ENCODE assay signal across 8 cellular contexts in the genomic region with DNA sequence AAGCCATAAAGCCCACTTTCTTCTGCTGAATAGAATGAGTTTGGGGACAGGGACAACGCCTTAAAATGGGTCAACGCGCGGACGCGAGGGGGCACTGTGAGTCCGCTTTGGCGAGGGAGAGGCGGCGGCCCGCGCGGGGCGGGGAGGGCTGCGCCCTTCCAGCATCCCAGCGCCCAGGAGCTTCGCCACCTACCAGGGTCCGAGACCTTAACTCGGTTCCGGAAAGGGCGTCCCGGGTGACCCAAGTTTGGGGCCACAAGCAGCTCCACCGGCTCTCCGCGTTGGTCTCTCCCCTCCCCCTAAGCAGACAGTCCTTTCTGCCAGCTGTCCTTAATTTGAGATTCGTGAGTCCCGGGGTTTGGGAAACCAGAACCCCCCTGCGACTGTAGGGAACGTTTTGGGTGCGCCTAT. TPM values are rescaled to one million over a fixed set of nuclear protein-coding genes. Genes with fewer than 3 reads are reported as not detected.
DNase-seq lines count a peak whose midpoint lies in the region; ATAC-seq and TF ChIP-seq lines count a peak whose summit lies in the region.

No MANE protein-coding gene starts in this region.

- no peak overlapping the region for H3K27ac ChIP-seq in PC-3 (ENCODE audit: low read length)

- H3K4me2 ChIP-seq in PC-3 (ENCODE audit: low read length): peak overlapping the region; percentile 97

- no peak for ATAC-seq in natural killer cell
- no peak for ATAC-seq in natural killer cell treated with Interleukin-12 subunit alpha and Interleukin-12 subunit beta and Interleukin-15 and Interleukin-18, amount 100 ng/mL, for 72 hours
- ATAC-seq in HG03442 (IDR thresholded peaks at IDR 0.05; ENCODE audit: unreplicated experiment): peak; percentile 56
- ATAC-seq in PC-3: peak; percentile 48
- ATAC-seq in sciatic nerve: peak; percentile 86
- ATAC-seq in HG03108 (IDR thresholded peaks at IDR 0.05; ENCODE audit: unreplicated experiment): no peak

- TF ChIP-seq CTCF in natural killer cell (IDR thresholded peaks at IDR 0.05) (no peak), PC-3 (conservative IDR thresholded peaks at IDR 0.05; ENCODE audit: low read depth, low read length) (peak; percentile 81)

- peaks cover 9% of the 10 kb centered on the region for H3K36me3 Mint-ChIP-seq in natural killer cell
- peaks cover 4% of the 10 kb centered on the region for H3K36me3 Mint-ChIP-seq in natural killer cell treated with Interleukin-12 subunit alpha and Interleukin-12 subunit beta and Interleukin-15 and Interleukin-18, amount 100 ng/mL, for 72 hours

- H3K9me2 ChIP-seq in PC-3 (replicated peaks; ENCODE audit: low read length): no peaks in the 10 kb centered on the region

- POLR2A ChIA-PET in PC-3 (lab: Charles Lee; ENCODE audit: unreplicated experiment): no interaction called here

- no peaks in the 10 kb centered on the region for H3K79me2 ChIP-seq in PC-3 (ENCODE audit: low read length)

- H3K27me3 ChIP-seq in PC-3 (ENCODE audit: low read length): no peaks in the 10 kb centered on the region

- H3F3A ChIP-seq in PC-3 (ENCODE audit: low read length, unreplicated experiment): no peaks in the 10 kb centered on the region

- intact Hi-C loops in natural killer cell (cut with micrococcal nuclease) (no loop called here), PC-3 (cut with micrococcal nuclease) (loop anchor here (1.0 to 10.0 kb wide), 7 partner anchors 71 to 958 kb away; no protein-coding TSS in a partner anchor), sciatic nerve (cut with DNase I) (loop anchor here (5.0 kb wide), 1 partner anchor 661 kb away; no protein-coding TSS in a partner anchor)

- H3K36me3 ChIP-seq in PC-3 (ENCODE audit: low read depth, low read length): no peaks in the 10 kb centered on the region

- H3K27me3 Mint-ChIP-seq in natural killer cell (ENCODE audit: low read depth in 2 of 2): peaks cover 42 to 50% of the 10 kb centered on the region in 2 donors
- H3K27me3 Mint-ChIP-seq in natural killer cell treated with Interleukin-12 subunit alpha and Interleukin-12 subunit beta and Interleukin-15 and Interleukin-18, amount 100 ng/mL, for 72 hours: peaks cover 44% of the 10 kb centered on the region in 2 donors

- BruUV-seq in PC-3 (replicated peaks; lab: Mats Ljungman, UMichigan): no TSS peak

- no peaks in the 10 kb centered on the region for H4K20me1 ChIP-seq in PC-3 (ENCODE audit: low read length)

- H3K9me3 ChIP-seq in PC-3 (ENCODE audit: low read length): no peaks in the 10 kb centered on the region

- H3K27ac Mint-ChIP-seq in natural killer cell: no peak overlapping the region
- H3K27ac Mint-ChIP-seq in natural killer cell treated with Interleukin-12 subunit alpha and Interleukin-12 subunit beta and Interleukin-15 and Interleukin-18, amount 100 ng/mL, for 72 hours: no peak overlapping the region

- CTCF ChIA-PET in PC-3 (lab: Charles Lee): interaction anchor here (0.6 to 0.8 kb wide), 6 partner anchors 45 to 674 kb away, joined by 3 to 21 read pairs (median 6); no protein-coding TSS in a partner anchor

- H3K4me1 Mint-ChIP-seq in natural killer cell: peaks cover 0 to 5% of the 10 kb centered on the region in 2 donors
- peaks cover 4 to 5% of the 10 kb centered on the region in 2 donors for H3K4me1 Mint-ChIP-seq in natural killer cell treated with Interleukin-12 subunit alpha and Interleukin-12 subunit beta and Interleukin-15 and Interleukin-18, amount 100 ng/mL, for 72 hours (ENCODE audit: low read depth in 2 of 2)

- H3K4me3 ChIP-seq in PC-3 (ENCODE audit: low read length): peak overlapping the region; percentile 95

- peak overlapping the region; percentile 13 for H3K4me3 Mint-ChIP-seq in natural killer cell
- no peak overlapping the region for H3K4me3 Mint-ChIP-seq in natural killer cell treated with Interleukin-12 subunit alpha and Interleukin-12 subunit beta and Interleukin-15 and Interleukin-18, amount 100 ng/mL, for 72 hours

- H3K9me3 Mint-ChIP-seq in natural killer cell: no peaks in the 10 kb centered on the region
- no peaks in the 10 kb centered on the region for H3K9me3 Mint-ChIP-seq in natural killer cell treated with Interleukin-12 subunit alpha and Interleukin-12 subunit beta and Interleukin-15 and Interleukin-18, amount 100 ng/mL, for 72 hours

- DNase-seq in natural killer cell: no peak
- no peak for DNase-seq in natural killer cell treated with Interleukin-12 subunit alpha and Interleukin-12 subunit beta and Interleukin-15 and Interleukin-18, amount 100 ng/mL, for 72 hours (ENCODE audit: low spot score)
- DNase-seq in PC-3: peak; percentile 64
- DNase-seq in astrocyte of the hippocampus (ENCODE audit: low read depth, low spot score): peak; percentile 82
- peak; percentile 27 to 48 for DNase-seq in hippocampal formation (lab: John Stamatoyannopoulos, UW)
- DNase-seq in sciatic nerve (ENCODE audit: low spot score): peak; percentile 88

- peak overlapping the region; percentile 95 for H2AFZ ChIP-seq in PC-3 (ENCODE audit: low read length)

- no peak overlapping the region; the same call in 1 of the 2 replicates for H3K9ac ChIP-seq in PC-3 (ENCODE audit: low read length)

- peaks cover 13% of the 10 kb centered on the region; the same call in 1 of the 2 replicates for H3K4me1 ChIP-seq in PC-3 (ENCODE audit: insufficient read depth, low read length)

RNA-seq across cellular contexts. Expression of gene SAMD5, which starts 1.8 kb away (rescaled TPM):
- not detected for total RNA-seq in natural killer cell
- not detected for total RNA-seq in natural killer cell treated with Interleukin-12 subunit alpha and Interleukin-12 subunit beta and Interleukin-15 and Interleukin-18, amount 100 ng/mL, for 72 hours
- total RNA-seq in PC-3 (2014; rRNA removed): 1.2 and 1.8 TPM in 2 replicates
- 4.5 TPM for total RNA-seq in sciatic nerve

Comparison
In these comparisons a context has a peak if more than half of its experiments do, and no peak if none do; other contexts are left out.
1. ATAC-seq: peak in HG03442 (single experiment), PC-3 (single experiment) and sciatic nerve (single experiment); none in natural killer cell (0 of 3), natural killer cell treated with Interleukin-12 subunit alpha and Interleukin-12 subunit beta and Interleukin-15 and Interleukin-18, amount 100 ng/mL, for 72 hours (0 of 2) and HG03108 (single experiment).
2. DNase-seq: peak in PC-3 (single experiment), astrocyte of the hippocampus (single experiment), hippocampal formation (2 of 2) and sciatic nerve (single experiment); none in natural killer cell (single experiment) and natural killer cell treated with Interleukin-12 subunit alpha and Interleukin-12 subunit beta and Interleukin-15 and Interleukin-18, amount 100 ng/mL, for 72 hours (single experiment).